1 cellular context compared by ENCODE assay signal in genomic region chr1:113531321-113531720, GRCh38.
TF ChIP-seq lines count a peak whose summit lies in the region.

No MANE protein-coding gene starts in this region.

TF ChIP-seq in HepG2, 621 proteins besides CTCF, POLR2A, EP300 and RAD21 (continued from another document):
- TF ChIP-seq ZBTB20 (CRISPR knock-in tag; IDR thresholded peaks at IDR 0.05; ENCODE audit: borderline replicate concordance, low read depth): no peak
